ENCODE assay signal across 1 cellular context in genomic region chrX:108307408-108308085, GRCh38.
TF ChIP-seq lines count a peak whose summit lies in the region.

No MANE protein-coding gene starts in this region.

TF ChIP-seq in HepG2, 621 proteins besides CTCF, POLR2A, EP300 and RAD21 (continued from another document and continues in another):
- TF ChIP-seq ZBTB33 (CRISPR knock-in tag; IDR thresholded peaks at IDR 0.05) (no peak), ZNF800 (CRISPR knock-in tag; IDR thresholded peaks at IDR 0.05) (no peak), TERF1 (CRISPR knock-in tag; IDR thresholded peaks at IDR 0.05) (no peak), ZNF468 (CRISPR knock-in tag; IDR thresholded peaks at IDR 0.05) (no peak), SRY (CRISPR knock-in tag; IDR thresholded peaks at IDR 0.05) (no peak), RCOR2 (CRISPR knock-in tag; IDR thresholded peaks at IDR 0.05) (peak; percentile 40; the same call in 1 of the 2 replicates), SALL1 (CRISPR knock-in tag; IDR thresholded peaks at IDR 0.05) (peak; percentile 55), HMG20A (CRISPR knock-in tag; IDR thresholded peaks at IDR 0.05; ENCODE audit: borderline replicate concordance) (no peak; the same call in 1 of the 2 replicates), ZIK1 (CRISPR knock-in tag; IDR thresholded peaks at IDR 0.05; ENCODE audit: borderline replicate concordance, low read depth) (no peak), ZNF549 (CRISPR knock-in tag; IDR thresholded peaks at IDR 0.05) (no peak), ZFYVE20 (CRISPR knock-in tag; IDR thresholded peaks at IDR 0.05; ENCODE audit: borderline replicate concordance, low read depth) (no peak), KLF9 (CRISPR knock-in tag; IDR thresholded peaks at IDR 0.05; ENCODE audit: low read depth) (no peak), MBNL3 (CRISPR knock-in tag; conservative IDR thresholded peaks at IDR 0.05) (no peak), SAFB2 (CRISPR knock-in tag; IDR thresholded peaks at IDR 0.05; ENCODE audit: borderline replicate concordance, low read depth) (no peak), FOXC1 (CRISPR knock-in tag; IDR thresholded peaks at IDR 0.05; ENCODE audit: borderline replicate concordance) (no peak), ZNF331 (CRISPR knock-in tag; IDR thresholded peaks at IDR 0.05) (peak; percentile 51; the same call in 1 of the 2 replicates), ZNF333 (CRISPR knock-in tag; IDR thresholded peaks at IDR 0.05; ENCODE audit: borderline replicate concordance) (no peak), PITX1 (CRISPR knock-in tag; IDR thresholded peaks at IDR 0.05) (no peak), NCOA5 (CRISPR knock-in tag; IDR thresholded peaks at IDR 0.05) (no peak), HIC2 (CRISPR knock-in tag; IDR thresholded peaks at IDR 0.05; ENCODE audit: low read depth) (peak; percentile 56; the same call in 1 of the 2 replicates), ZNF646 (CRISPR knock-in tag; IDR thresholded peaks at IDR 0.05) (no peak), HOXD1 (CRISPR knock-in tag; IDR thresholded peaks at IDR 0.05) (no peak), ZNF510 (CRISPR knock-in tag; IDR thresholded peaks at IDR 0.05; ENCODE audit: low read depth) (no peak), ZNF724P (CRISPR knock-in tag; IDR thresholded peaks at IDR 0.05; ENCODE audit: borderline replicate concordance) (no peak), SOX13 (IDR thresholded peaks at IDR 0.05) (no peak), SOX13 (CRISPR knock-in tag; conservative IDR thresholded peaks at IDR 0.05 in 1 of 2, IDR thresholded peaks at IDR 0.05 in 1 of 2) (peak in 1 of 2 experiments; percentile 31; a peak in 1 of 4 replicates), ZNF180 (CRISPR knock-in tag; IDR thresholded peaks at IDR 0.05; ENCODE audit: borderline replicate concordance, low read depth) (no peak), ZNF256 (CRISPR knock-in tag; conservative IDR thresholded peaks at IDR 0.05) (no peak), ZNF30 (CRISPR knock-in tag; IDR thresholded peaks at IDR 0.05) (no peak), MEF2D (CRISPR knock-in tag; IDR thresholded peaks at IDR 0.05) (no peak), ZNF850 (CRISPR knock-in tag; conservative IDR thresholded peaks at IDR 0.05) (no peak), ZNF687 (CRISPR knock-in tag; IDR thresholded peaks at IDR 0.05) (no peak; the same call in 1 of the 2 replicates), HDAC1 (CRISPR knock-in tag; IDR thresholded peaks at IDR 0.05) (no peak; the same call in 1 of the 2 replicates), ZNF770 (CRISPR knock-in tag; IDR thresholded peaks at IDR 0.05) (no peak), HNRNPLL (IDR thresholded peaks at IDR 0.05; ENCODE audit: low read depth, low read length, poor library complexity, severe bottlenecking) (no peak), ATF2 (CRISPR knock-in tag; IDR thresholded peaks at IDR 0.05) (no peak), HNRNPL (IDR thresholded peaks at IDR 0.05; ENCODE audit: low read depth, low read length) (no peak), POGZ (CRISPR knock-in tag; IDR thresholded peaks at IDR 0.05) (0 out of 2 replicates have a peak, but pooled peaks have one; percentile 37), MYC (CRISPR knock-in tag; IDR thresholded peaks at IDR 0.05; ENCODE audit: borderline replicate concordance) (no peak), MATR3 (CRISPR knock-in tag; IDR thresholded peaks at IDR 0.05) (no peak)
